1 cellular context compared by ENCODE assay signal in genomic region chr15:63553388-63553791, GRCh38.
A peak's percentile ranks its signal among the peaks of the same experiment; 100 is the strongest.
TF ChIP-seq lines count a peak whose summit lies in the region.

No MANE protein-coding gene starts in this region.

TF ChIP-seq in H1, 55 proteins besides CTCF, POLR2A, EP300 and RAD21 (continued from another document):
- peak; percentile 50 for TF ChIP-seq CHD7 (IDR thresholded peaks at IDR 0.05; ENCODE audit: insufficient replicate concordance, low read length)
- TF ChIP-seq USF2 (IDR thresholded peaks at IDR 0.05; ENCODE audit: low read length) = peak; percentile 36; the same call in 1 of the 2 replicates
- TF ChIP-seq E2F6 (IDR thresholded peaks at IDR 0.05) = no peak
- no peak for TF ChIP-seq SIRT6 (IDR thresholded peaks at IDR 0.05; ENCODE audit: low read length)
- TF ChIP-seq SRF (IDR thresholded peaks at IDR 0.05; ENCODE audit: low read depth, low read length) = no peak
- TF ChIP-seq SP1 (IDR thresholded peaks at IDR 0.05; ENCODE audit: low read depth, low read length) = peak; percentile 29; the same call in 1 of the 2 replicates
- TF ChIP-seq HDAC2 (IDR thresholded peaks at IDR 0.05; ENCODE audit: borderline replicate concordance in 1 of 2, low read depth in 2 of 2, low read length in 2 of 2) = no peak
TF ChIP-seq in H1: peak in this region for 5.
